ENCODE assay signal across 14 cellular contexts in the genomic region with DNA sequence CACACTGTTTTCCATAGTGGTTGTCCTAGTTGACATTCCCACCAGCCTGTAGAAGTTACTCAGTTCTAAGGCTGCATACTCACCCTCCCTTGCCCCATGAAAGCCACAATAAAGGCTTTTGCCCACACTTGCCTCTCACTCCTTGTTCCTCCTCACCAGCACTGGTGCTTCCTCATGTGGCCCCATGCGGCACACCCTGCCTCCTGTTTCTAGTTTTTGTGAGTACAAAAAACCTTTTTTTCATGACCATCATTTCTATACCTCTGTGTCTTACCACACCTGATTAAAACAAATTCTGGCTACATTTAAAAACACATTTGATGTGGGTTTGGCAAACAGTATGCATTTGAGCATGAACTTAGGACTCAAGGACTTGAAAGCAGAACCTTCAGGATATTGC. TPM values are rescaled to one million over a fixed set of nuclear protein-coding genes. Genes with fewer than 3 reads are reported as not detected.
DNase-seq lines count a peak whose midpoint lies in the region; ATAC-seq and TF ChIP-seq lines count a peak whose summit lies in the region.
"Had no signal": no experiment of that assay in that cellular context is flagged by ENCODE, and none has a peak within 500 bp of the region (broad histone marks: within the 10 kb centered on the region; RNA-seq: fewer than 3 reads in every experiment).

No MANE protein-coding gene starts in this region.

- H3K9me3 Mint-ChIP-seq in stimulated activated naive B cell treated with anti-CD40 and anti-IgM and Interleukin-4, amounts not matched to agents 10 μg/mL and 1 μg/mL and 100 μg/mL, for 72 hours = peaks cover 3 to 6% of the 10 kb centered on the region in 2 donors
- peaks cover 3% of the 10 kb centered on the region for H3K9me3 Mint-ChIP-seq in activated CD4-positive, alpha-beta T cell treated with anti-CD3 and anti-CD28 coated beads, Interleukin-2, amount 10 ng/mL, durations not matched to agents 7 days and 5 days

- peaks cover 0 to 4% of the 10 kb centered on the region in 2 donors for H3K36me3 Mint-ChIP-seq in stimulated activated naive B cell treated with anti-CD40 and anti-IgM and Interleukin-4, amounts not matched to agents 10 μg/mL and 1 μg/mL and 100 μg/mL, for 72 hours
- no peaks in the 10 kb centered on the region for H3K36me3 Mint-ChIP-seq in activated CD4-positive, alpha-beta T cell treated with anti-CD3 and anti-CD28 coated beads, Interleukin-2, amount 10 ng/mL, durations not matched to agents 7 days and 5 days (ENCODE audit: low read depth)
- H3K36me3 Mint-ChIP-seq: immature natural killer cell had no signal

- no peak overlapping the region for H3K27ac Mint-ChIP-seq in stimulated activated naive B cell treated with anti-CD40 and anti-IgM and Interleukin-4, amounts not matched to agents 10 μg/mL and 1 μg/mL and 100 μg/mL, for 72 hours
- H3K27ac Mint-ChIP-seq in activated CD4-positive, alpha-beta T cell treated with anti-CD3 and anti-CD28 coated beads, Interleukin-2, amount 10 ng/mL, durations not matched to agents 7 days and 5 days = no peak overlapping the region
- H3K27ac Mint-ChIP-seq: immature natural killer cell, nephron had no signal

- peaks cover 0 to 7% of the 10 kb centered on the region in 2 donors for H3K27me3 Mint-ChIP-seq in stimulated activated naive B cell treated with anti-CD40 and anti-IgM and Interleukin-4, amounts not matched to agents 10 μg/mL and 1 μg/mL and 100 μg/mL, for 72 hours
- no peaks in the 10 kb centered on the region for H3K27me3 Mint-ChIP-seq in activated CD4-positive, alpha-beta T cell treated with anti-CD3 and anti-CD28 coated beads, Interleukin-2, amount 10 ng/mL, durations not matched to agents 7 days and 5 days

- POLR2A ChIA-PET in GM10248 (lab: Yijun Ruan, JAX) = no interaction called here
- POLR2A ChIA-PET in activated CD4-positive, alpha-beta T cell treated with anti-CD3 and anti-CD28 coated beads, Interleukin-2, amount 10 ng/mL, durations not matched to agents 7 days and 5 days (lab: Charles Lee) = no interaction called here

- peak; percentile 41 to 42 for ATAC-seq in stimulated activated naive B cell treated with anti-CD40 and anti-IgM and Interleukin-4, amounts not matched to agents 10 μg/mL and 1 μg/mL and 100 μg/mL, for 72 hours (replicated peaks)
- no peak for ATAC-seq in GM21576 (IDR thresholded peaks at IDR 0.05; ENCODE audit: unreplicated experiment)
- ATAC-seq: GM12878 had no signal

- TF ChIP-seq CTCF in GM10248 (IDR thresholded peaks at IDR 0.05; ENCODE audit: control extremely low read depth, extremely low read depth, low read depth, missing control alignments) = no peak

- peaks cover 2 to 13% of the 10 kb centered on the region in 2 donors for H3K4me1 Mint-ChIP-seq in stimulated activated naive B cell treated with anti-CD40 and anti-IgM and Interleukin-4, amounts not matched to agents 10 μg/mL and 1 μg/mL and 100 μg/mL, for 72 hours
- H3K4me1 Mint-ChIP-seq in activated CD4-positive, alpha-beta T cell treated with anti-CD3 and anti-CD28 coated beads, Interleukin-2, amount 10 ng/mL, durations not matched to agents 7 days and 5 days = peaks cover 2% of the 10 kb centered on the region
- H3K4me1 Mint-ChIP-seq: immature natural killer cell had no signal

- CTCF ChIA-PET in GM10248 (lab: Yijun Ruan, JAX) = interaction anchor here (0.9 to 1.5 kb wide), 2 partner anchors 17 to 74 kb away, joined by 3 to 4 read pairs; no protein-coding TSS in a partner anchor
- CTCF ChIA-PET in activated CD4-positive, alpha-beta T cell treated with anti-CD3 and anti-CD28 coated beads, Interleukin-2, amount 10 ng/mL, durations not matched to agents 7 days and 5 days (lab: Charles Lee) = interaction anchor here (1.5 kb wide), 1 partner anchor 11 kb away, joined by 4 read pairs; no protein-coding TSS in a partner anchor

- H3K4me3 Mint-ChIP-seq in stimulated activated naive B cell treated with anti-CD40 and anti-IgM and Interleukin-4, amounts not matched to agents 10 μg/mL and 1 μg/mL and 100 μg/mL, for 72 hours = no peak overlapping the region
- no peak overlapping the region for H3K4me3 Mint-ChIP-seq in activated CD4-positive, alpha-beta T cell treated with anti-CD3 and anti-CD28 coated beads, Interleukin-2, amount 10 ng/mL, durations not matched to agents 7 days and 5 days
- H3K4me3 Mint-ChIP-seq: immature natural killer cell, nephron had no signal

- DNase-seq in HPDE6-E6E7 (ENCODE audit: extremely low spot score) (peak; percentile 14), SIG-M5 (lab: John Stamatoyannopoulos, UW) (peak; percentile 9), glomerular visceral epithelial cell (ENCODE audit: extremely low spot score) (peak; percentile 8), GM10248 (ENCODE audit: extremely low spot score) (no peak)
- DNase-seq in stimulated activated naive B cell treated with anti-CD40 and anti-IgM and Interleukin-4, amounts not matched to agents 10 μg/mL and 1 μg/mL and 100 μg/mL, for 72 hours = no peak
- DNase-seq in activated CD4-positive, alpha-beta T cell treated with anti-CD3 and anti-CD28 coated beads, Interleukin-2, amount 10 ng/mL, durations not matched to agents 7 days and 5 days = no peak
- DNase-seq: activated CD4-positive, CD25-positive, alpha-beta regulatory T cell treated with anti-CD3 and anti-CD28 coated beads, Interleukin-2, amount 50 U/mL, for 72 hours; activated gamma-delta T cell; caudate nucleus; immature natural killer cell; NCI-H446 had no signal

RNA-seq across cellular contexts. Expression of a gene that starts 40.7 kb away (rescaled TPM):
- 10 to 100 TPM; 52.6 to 56.8 TPM for total RNA-seq in activated CD4-positive, alpha-beta T cell treated with anti-CD3 and anti-CD28 coated beads, Interleukin-2, amount 10 ng/mL, durations not matched to agents 7 days and 5 days

Comparison
In these comparisons a context has a peak if more than half of its experiments do, and no peak if none do; other contexts are left out.
1. DNase-seq: peak in HPDE6-E6E7 (single experiment), SIG-M5 (single experiment) and glomerular visceral epithelial cell (single experiment); none in stimulated activated naive B cell treated with anti-CD40 and anti-IgM and Interleukin-4, amounts not matched to agents 10 μg/mL and 1 μg/mL and 100 μg/mL, for 72 hours (single experiment), GM10248 (single experiment) and activated CD4-positive, alpha-beta T cell treated with anti-CD3 and anti-CD28 coated beads, Interleukin-2, amount 10 ng/mL, durations not matched to agents 7 days and 5 days (single experiment).